ENCODE assay signal across 1 cellular context in the genomic region with DNA sequence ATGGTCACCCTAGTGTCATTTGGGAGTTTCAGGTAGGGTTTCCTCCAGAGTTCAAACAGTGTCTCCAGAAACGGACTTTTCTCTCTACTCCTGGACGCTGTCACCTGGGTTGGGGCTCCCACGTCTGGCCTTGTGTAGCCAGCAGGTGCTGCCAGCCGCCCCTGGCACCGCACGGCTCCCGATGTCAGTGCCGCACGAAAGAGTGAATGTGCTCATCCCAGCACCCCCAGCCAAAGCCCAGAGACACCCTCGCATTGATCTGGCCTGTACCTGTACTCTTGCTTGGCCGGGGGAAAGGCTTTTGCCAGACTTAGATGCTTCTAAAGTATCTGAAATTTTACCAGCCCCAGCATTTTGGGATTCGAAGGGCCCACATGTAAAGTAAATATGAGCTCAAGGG.
TF ChIP-seq lines count a peak whose summit lies in the region.

No MANE protein-coding gene starts in this region.

TF ChIP-seq in IMR-90, 13 proteins besides CTCF, POLR2A, EP300 and RAD21:
- TF ChIP-seq RCOR1 (IDR thresholded peaks at IDR 0.05; ENCODE audit: insufficient replicate concordance, low read length) (no peak), FOS (IDR thresholded peaks at IDR 0.05; ENCODE audit: low read depth, low read length) (no peak), MAFK (IDR thresholded peaks at IDR 0.05; ENCODE audit: low read depth, low read length) (no peak), MXI1 (IDR thresholded peaks at IDR 0.05; ENCODE audit: borderline replicate concordance, low read depth, low read length) (no peak), CHD1 (IDR thresholded peaks at IDR 0.05; ENCODE audit: low read depth, low read length) (no peak), RFX5 (IDR thresholded peaks at IDR 0.05; ENCODE audit: low read depth, low read length) (no peak), USF2 (IDR thresholded peaks at IDR 0.05; ENCODE audit: low read depth, low read length) (no peak), CEBPB (IDR thresholded peaks at IDR 0.05; ENCODE audit: low read depth, low read length) (no peak), SMC3 (IDR thresholded peaks at IDR 0.05; ENCODE audit: low read depth, low read length) (no peak), NFE2L2 (IDR thresholded peaks at IDR 0.05; ENCODE audit: low read depth, low read length) (no peak)
- TF ChIP-seq, protein P1, sequence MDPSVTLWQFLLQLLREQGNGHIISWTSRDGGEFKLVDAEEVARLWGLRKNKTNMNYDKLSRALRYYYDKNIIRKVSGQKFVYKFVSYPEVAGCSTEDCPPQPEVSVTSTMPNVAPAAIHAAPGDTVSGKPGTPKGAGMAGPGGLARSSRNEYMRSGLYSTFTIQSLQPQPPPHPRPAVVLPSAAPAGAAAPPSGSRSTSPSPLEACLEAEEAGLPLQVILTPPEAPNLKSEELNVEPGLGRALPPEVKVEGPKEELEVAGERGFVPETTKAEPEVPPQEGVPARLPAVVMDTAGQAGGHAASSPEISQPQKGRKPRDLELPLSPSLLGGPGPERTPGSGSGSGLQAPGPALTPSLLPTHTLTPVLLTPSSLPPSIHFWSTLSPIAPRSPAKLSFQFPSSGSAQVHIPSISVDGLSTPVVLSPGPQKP (IDR thresholded peaks at IDR 0.05; ENCODE audit: borderline replicate concordance, low read depth, low read length): no peak
TF ChIP-seq in IMR-90: peak in this region for 0.
